In genomic region chr7:151632750-151633515, GRCh38 we compare ENCODE assay signal across 1 cellular context.
TF ChIP-seq lines count a peak whose summit lies in the region.

No MANE protein-coding gene starts in this region.

TF ChIP-seq in endothelial cell of umbilical vein, 7 proteins besides CTCF, POLR2A, EP300 and RAD21 (continued from another document):
- TF ChIP-seq GATA2 (IDR thresholded peaks at IDR 0.05; ENCODE audit: insufficient read depth, insufficient read length, low read depth, low read length) (no peak), MAX (IDR thresholded peaks at IDR 0.05; ENCODE audit: insufficient read depth, insufficient read length) (no peak), POLR2AphosphoS5 (IDR thresholded peaks at IDR 0.05; ENCODE audit: insufficient read depth, low read depth, low read length) (no peak)
